ENCODE assay signal across 25 cellular contexts in genomic region chr10:99967961-99968360, GRCh38.
"Had no signal": no experiment of that assay in that cellular context is flagged by ENCODE, and none has a peak within 500 bp of the region (broad histone marks: within the 10 kb centered on the region; RNA-seq: fewer than 3 reads in every experiment).

No MANE protein-coding gene starts in this region.

- H3K27ac ChIP-seq: left ventricle myocardium inferior, neural progenitor cell, neutrophil, right atrium auricular region, right lobe of liver, stomach, testis, thyroid gland, transverse colon, upper lobe of right lung had no signal

- H3K27me3 ChIP-seq: neural progenitor cell, neutrophil, right atrium auricular region, right lobe of liver, stomach, testis, thyroid gland, transverse colon, upper lobe of right lung had no signal

- H3K4me2 ChIP-seq: neural progenitor cell had no signal

- H3K4me1 Mint-ChIP-seq: natural killer cell had no signal

- H3K27me3 Mint-ChIP-seq: naive B cell; progenitor cell of endocrine pancreas; stimulated activated naive B cell treated with anti-CD40 and anti-IgM and Interleukin-4, amounts not matched to agents 10 μg/mL and 1 μg/mL and 100 μg/mL, for 72 hours had no signal

- H2AFZ ChIP-seq: neural progenitor cell had no signal

- H3K9me3 Mint-ChIP-seq: mesothelial cell of epicardium; naive B cell; natural killer cell; nephron progenitor cell; neural progenitor cell; stimulated activated naive B cell treated with anti-CD40 and anti-IgM and Interleukin-4, amounts not matched to agents 10 μg/mL and 1 μg/mL and 100 μg/mL, for 72 hours had no signal

- H3K4me3 Mint-ChIP-seq: mesothelial cell of epicardium; naive B cell; natural killer cell; nephron progenitor cell; neural progenitor cell; stimulated activated naive B cell treated with anti-CD40 and anti-IgM and Interleukin-4, amounts not matched to agents 10 μg/mL and 1 μg/mL and 100 μg/mL, for 72 hours had no signal

- H3K27ac Mint-ChIP-seq: mesothelial cell of epicardium; natural killer cell; neural progenitor cell; progenitor cell of endocrine pancreas; stimulated activated naive B cell treated with anti-CD40 and anti-IgM and Interleukin-4, amounts not matched to agents 10 μg/mL and 1 μg/mL and 100 μg/mL, for 72 hours had no signal

- H3K36me3 ChIP-seq: neural progenitor cell had no signal

- DNase-seq: islet precursor cell; left ventricle myocardium inferior; mesendoderm; naive B cell; natural killer cell; nephron progenitor cell; occipital lobe; right lobe of liver; stimulated activated CD4-positive, alpha-beta T cell treated with anti-CD3 and anti-CD28 coated beads, Interleukin-12 subunit alpha, Interleukin-12 subunit beta, amount 100 ng/mL, for 4 hours; stimulated activated CD4-positive, alpha-beta T cell treated with anti-CD3 and anti-CD28 coated beads, Interleukin-15, amount 100 ng/mL, for 24 hours; stimulated activated CD4-positive, alpha-beta T cell treated with anti-CD3 and anti-CD28 coated beads, Interleukin-2, amount 100 ng/mL, for 24 hours; stimulated activated CD4-positive, alpha-beta T cell treated with anti-CD3 and anti-CD28 coated beads, Interleukin-4, amount 100 ng/mL, for 1 hour; stimulated activated naive B cell treated with anti-CD40 and anti-IgM and Interleukin-4, amounts not matched to agents 10 μg/mL and 1 μg/mL and 100 μg/mL, for 72 hours; stimulated activated naive CD8-positive, alpha-beta T cell treated with anti-CD3 and anti-CD28 coated beads, Interleukin-15, Interleukin-2, amounts not matched to agents 100 U/mL and 50 U/mL, for 24 hours; stomach; testis; thyroid gland; transverse colon; upper lobe of right lung had no signal

- H3K9me3 ChIP-seq: left ventricle myocardium inferior, neutrophil, right atrium auricular region, right lobe of liver, stomach, testis, thyroid gland, transverse colon, upper lobe of right lung had no signal

- H3K4me3 ChIP-seq: left ventricle myocardium inferior, lung, neural progenitor cell, right atrium auricular region, right lobe of liver, stomach, testis, thyroid gland, transverse colon, upper lobe of right lung had no signal

- H3K4me1 ChIP-seq: neural progenitor cell, right lobe of liver, testis had no signal

- ATAC-seq: natural killer cell; right lobe of liver; stimulated activated naive B cell treated with anti-CD40 and anti-IgM and Interleukin-4, amounts not matched to agents 10 μg/mL and 1 μg/mL and 100 μg/mL, for 72 hours; stimulated activated naive CD8-positive, alpha-beta T cell treated with anti-CD3 and anti-CD28 coated beads, Interleukin-15, Interleukin-2, amounts not matched to agents 100 U/mL and 50 U/mL, for 24 hours; upper lobe of right lung had no signal

- H3K9ac ChIP-seq: neural progenitor cell had no signal
